Comparison of ENCODE assay signal across 11 cellular contexts in genomic region chr22:50533397-50533796, GRCh38. TPM values are rescaled to one million over a fixed set of nuclear protein-coding genes. Genes with fewer than 3 reads are reported as not detected.
DNase-seq lines count a peak whose midpoint lies in the region; ATAC-seq and TF ChIP-seq lines count a peak whose summit lies in the region.
"Not testable (repeated sequence)": the region's sequence is repeated elsewhere in the genome, so short reads cannot be mapped to it uniquely, and the experiment has no call there.
"Had no signal": no experiment of that assay in that cellular context is flagged by ENCODE, and none has a peak within 500 bp of the region (broad histone marks: within the 10 kb centered on the region; RNA-seq: fewer than 3 reads in every experiment).

No MANE protein-coding gene starts in this region.

- H3K4me2 ChIP-seq in OCI-LY3 (ENCODE audit: low read length) (peak overlapping the region; percentile 95), trophoblast cell (ENCODE audit: low read length) (peak overlapping the region; percentile 50)

- H2BK12ac ChIP-seq in trophoblast cell (ENCODE audit: low read length): not testable (repeated sequence)

- CTCF ChIA-PET in Calu3 (lab: Charles Lee): interaction anchor here (1.9 kb wide), 1 partner anchor 87 kb away, joined by 6 read pairs; no protein-coding TSS in a partner anchor
- CTCF ChIA-PET in activated CD4-positive, alpha-beta T cell treated with anti-CD3 and anti-CD28 coated beads for 36 hours (lab: Charles Lee): not testable (repeated sequence)

- not testable (repeated sequence) for H2AFZ ChIP-seq in OCI-LY3 (ENCODE audit: low read depth, low read length); trophoblast cell (ENCODE audit: insufficient read depth, low read length, poor library complexity)

- POLR2A ChIA-PET in activated CD4-positive, alpha-beta T cell treated with anti-CD3 and anti-CD28 coated beads for 36 hours (lab: Charles Lee): not testable (repeated sequence)

- not testable (repeated sequence) for TF ChIP-seq CTCF in Calu3 (IDR thresholded peaks at IDR 0.05; ENCODE audit: unreplicated experiment); OCI-LY3 (IDR thresholded peaks at IDR 0.05; ENCODE audit: low read depth, low read length); type B pancreatic cell (conservative IDR thresholded peaks at IDR 0.05)

- H4K20me1 ChIP-seq in OCI-LY3 (ENCODE audit: insufficient read depth, low read length): not testable (repeated sequence)

- not testable (repeated sequence) for H3K79me2 ChIP-seq in OCI-LY3 (ENCODE audit: low read length)
- H3K79me2 ChIP-seq in trophoblast cell (ENCODE audit: control insufficient read depth, insufficient read depth, low read length, poor library complexity): peaks cover 17% of the 10 kb centered on the region

- no CpG with 5 or more reads among the region's 11 CpGs for WGBS in trophoblast cell (ENCODE audit: extremely low coverage, insufficient coverage, insufficient read length)

- not testable (repeated sequence) for DNase-seq in Calu3; activated CD4-positive, alpha-beta T cell treated with anti-CD3 and anti-CD28 coated beads for 36 hours; memory B cell (ENCODE audit: low spot score in 2 of 2); type B pancreatic cell (ENCODE audit: extremely low spot score, unreplicated experiment)
- peak in 1 of 2 donors; percentile 76 for DNase-seq in trophoblast cell

- H2AK5ac ChIP-seq in trophoblast cell (ENCODE audit: low read length): not testable (repeated sequence)

- peak overlapping the region; percentile 74 for H4K8ac ChIP-seq in trophoblast cell (ENCODE audit: low read depth, low read length)

- H3K27ac Mint-ChIP-seq in Calu3 (ENCODE audit: unreplicated experiment) (peak overlapping the region; percentile 98), memory B cell (peak overlapping the region; percentile 98), type B pancreatic cell (peak overlapping the region; percentile 83)
- H3K27ac Mint-ChIP-seq in activated CD4-positive, alpha-beta T cell treated with anti-CD3 and anti-CD28 coated beads for 36 hours: peak overlapping the region; percentile 79
- peak overlapping the region; percentile 92 for H3K27ac Mint-ChIP-seq in activated naive CD4-positive, alpha-beta T cell treated with anti-CD3 and anti-CD28 coated beads, Interleukin-2, amount 50 U/mL, for 24 hours
- H3K27ac Mint-ChIP-seq in dendritic cell treated with granulocyte-macrophage colony-stimulating factor and Interleukin-4, amounts not matched to agents 40 ng/mL and 50 ng/mL, for 4 days: peak overlapping the region; percentile 95

- peaks cover 72% of the 10 kb centered on the region for H3K36me3 Mint-ChIP-seq in Calu3 (ENCODE audit: insufficient read depth, unreplicated experiment)
- H3K36me3 Mint-ChIP-seq in activated CD4-positive, alpha-beta T cell treated with anti-CD3 and anti-CD28 coated beads for 36 hours (ENCODE audit: low read depth); activated naive CD4-positive, alpha-beta T cell treated with anti-CD3 and anti-CD28 coated beads, Interleukin-2, amount 50 U/mL, for 24 hours; memory B cell; type B pancreatic cell: not testable (repeated sequence)
- H3K36me3 Mint-ChIP-seq in dendritic cell treated with granulocyte-macrophage colony-stimulating factor and Interleukin-4, amounts not matched to agents 40 ng/mL and 50 ng/mL, for 4 days (ENCODE audit: low read depth): peaks cover 52% of the 10 kb centered on the region

- H3K4me3 Mint-ChIP-seq in Calu3 (ENCODE audit: low read depth, unreplicated experiment) (peak overlapping the region; percentile 90), memory B cell (peak overlapping the region; percentile 71), type B pancreatic cell (peak overlapping the region; percentile 71)
- peak overlapping the region; percentile 87 for H3K4me3 Mint-ChIP-seq in activated CD4-positive, alpha-beta T cell treated with anti-CD3 and anti-CD28 coated beads for 36 hours
- H3K4me3 Mint-ChIP-seq in activated naive CD4-positive, alpha-beta T cell treated with anti-CD3 and anti-CD28 coated beads, Interleukin-2, amount 50 U/mL, for 24 hours: peak overlapping the region; percentile 77
- peak overlapping the region; percentile 97 for H3K4me3 Mint-ChIP-seq in dendritic cell treated with granulocyte-macrophage colony-stimulating factor and Interleukin-4, amounts not matched to agents 40 ng/mL and 50 ng/mL, for 4 days

- not testable (repeated sequence) for H3K14ac ChIP-seq in trophoblast cell (ENCODE audit: low read length)

- peaks cover 40% of the 10 kb centered on the region for H3K79me1 ChIP-seq in trophoblast cell (ENCODE audit: low read length)

- peak overlapping the region; percentile 60; the same call in 1 of the 2 replicates for H3K9ac ChIP-seq in OCI-LY3 (ENCODE audit: low read length)
- not testable (repeated sequence) for H3K9ac ChIP-seq in trophoblast cell (ENCODE audit: low read length)

- H3K4me1 Mint-ChIP-seq in Calu3 (ENCODE audit: low read depth, unreplicated experiment): peaks cover 34% of the 10 kb centered on the region
- peaks cover 43% of the 10 kb centered on the region for H3K4me1 Mint-ChIP-seq in activated CD4-positive, alpha-beta T cell treated with anti-CD3 and anti-CD28 coated beads for 36 hours
- peaks cover 34% of the 10 kb centered on the region for H3K4me1 Mint-ChIP-seq in activated naive CD4-positive, alpha-beta T cell treated with anti-CD3 and anti-CD28 coated beads, Interleukin-2, amount 50 U/mL, for 24 hours
- H3K4me1 Mint-ChIP-seq in dendritic cell treated with granulocyte-macrophage colony-stimulating factor and Interleukin-4, amounts not matched to agents 40 ng/mL and 50 ng/mL, for 4 days (ENCODE audit: low read depth): peaks cover 60% of the 10 kb centered on the region
- peaks cover 27% of the 10 kb centered on the region for H3K4me1 Mint-ChIP-seq in memory B cell
- H3K4me1 Mint-ChIP-seq in type B pancreatic cell (ENCODE audit: unreplicated experiment): peaks cover 17% of the 10 kb centered on the region

- H3K4me1 ChIP-seq in OCI-LY3 (ENCODE audit: low read length) (peaks cover 50% of the 10 kb centered on the region), trophoblast cell (ENCODE audit: control insufficient read depth in 1 of 2, insufficient read depth in 2 of 2, low read length in 2 of 2) (peaks cover 21 to 43% of the 10 kb centered on the region in 2 experiments)

- not testable (repeated sequence) for H3K36me3 ChIP-seq in OCI-LY3 (replicated peaks; ENCODE audit: low read depth, low read length); trophoblast cell (ENCODE audit: control insufficient read depth in 1 of 2, insufficient read depth in 2 of 2, low read length in 2 of 2)

- H3K27me3 ChIP-seq in OCI-LY3 (ENCODE audit: low read depth, low read length); trophoblast cell (ENCODE audit: insufficient read depth, low read length): not testable (repeated sequence)

- BruUV-seq in Calu3 (replicated peaks; lab: Mats Ljungman, UMichigan): TSS peak; percentile 18

- not testable (repeated sequence) for H4K12ac ChIP-seq in trophoblast cell (ENCODE audit: low read depth, low read length)

- H3K18ac ChIP-seq in trophoblast cell (ENCODE audit: low read length): not testable (repeated sequence)

- H3K4me3 ChIP-seq in OCI-LY3 (ENCODE audit: low read length): 0 out of 2 replicates have a peak overlapping the region, but pooled peaks have one; percentile 98
- H3K4me3 ChIP-seq in trophoblast cell (ENCODE audit: low read depth, low read length): not testable (repeated sequence)

- not testable (repeated sequence) for H3K9me3 Mint-ChIP-seq in Calu3 (ENCODE audit: low read depth, unreplicated experiment); activated CD4-positive, alpha-beta T cell treated with anti-CD3 and anti-CD28 coated beads for 36 hours (ENCODE audit: low read depth); activated naive CD4-positive, alpha-beta T cell treated with anti-CD3 and anti-CD28 coated beads, Interleukin-2, amount 50 U/mL, for 24 hours; dendritic cell treated with granulocyte-macrophage colony-stimulating factor and Interleukin-4, amounts not matched to agents 40 ng/mL and 50 ng/mL, for 4 days; memory B cell; type B pancreatic cell

- not testable (repeated sequence) for H3K4ac ChIP-seq in trophoblast cell (ENCODE audit: low read depth, low read length)

- H3K9me3 ChIP-seq in OCI-LY3 (ENCODE audit: insufficient read depth, low read length); trophoblast cell (ENCODE audit: insufficient read depth, low read depth, low read length): not testable (repeated sequence)

- peak overlapping the region; percentile 89 for H4K91ac ChIP-seq in trophoblast cell (ENCODE audit: low read depth, low read length)

- intact Hi-C loops in Calu3 (cut with micrococcal nuclease; ENCODE audit: unreplicated experiment); dendritic cell treated with granulocyte-macrophage colony-stimulating factor and Interleukin-4, amounts not matched to agents 40 ng/mL and 50 ng/mL, for 4 days (cut with micrococcal nuclease): not testable (repeated sequence)
- intact Hi-C loops in activated CD4-positive, alpha-beta T cell treated with anti-CD3 and anti-CD28 coated beads for 36 hours (cut with DNase I, micrococcal nuclease): loop anchor here in 1 of 2 experiments (5.0 kb wide), 1 partner anchor 556 kb away; no protein-coding TSS in a partner anchor

- H3K23ac ChIP-seq in trophoblast cell (ENCODE audit: low read length): not testable (repeated sequence)

- ATAC-seq in activated CD4-positive, alpha-beta T cell treated with anti-CD3 and anti-CD28 coated beads for 36 hours; memory B cell (ENCODE audit: low read depth): not testable (repeated sequence)

- H2BK120ac ChIP-seq in trophoblast cell (ENCODE audit: insufficient read depth, low read length, poor library complexity): peak overlapping the region; percentile 83

- H3K27ac ChIP-seq in OCI-LY3 (ENCODE audit: low read length) (peak overlapping the region; percentile 80), trophoblast cell (ENCODE audit: low read depth, low read length) (peak overlapping the region; percentile 98)

- H3K27me3 Mint-ChIP-seq in Calu3 (ENCODE audit: unreplicated experiment); activated CD4-positive, alpha-beta T cell treated with anti-CD3 and anti-CD28 coated beads for 36 hours; activated naive CD4-positive, alpha-beta T cell treated with anti-CD3 and anti-CD28 coated beads, Interleukin-2, amount 50 U/mL, for 24 hours; dendritic cell treated with granulocyte-macrophage colony-stimulating factor and Interleukin-4, amounts not matched to agents 40 ng/mL and 50 ng/mL, for 4 days; memory B cell: not testable (repeated sequence)
- peaks cover 45% of the 10 kb centered on the region for H3K27me3 Mint-ChIP-seq in type B pancreatic cell

- H2BK5ac ChIP-seq in trophoblast cell (ENCODE audit: low read depth, low read length, poor library complexity): peak overlapping the region; percentile 94

RNA-seq across cellular contexts. Expression of gene TYMP, which starts 3.6 kb away (rescaled TPM):
- total RNA-seq in Calu3 (2022) (44.1 and 62.2 TPM in 2 replicates), type B pancreatic cell (ENCODE audit: low replicate concordance) (5.8 and 6.1 TPM in 2 replicates)
- 10 to 100 TPM; 26.9 to 44.3 TPM for total RNA-seq in activated CD4-positive, alpha-beta T cell treated with anti-CD3 and anti-CD28 coated beads for 36 hours
- 19.5 and 20.6 TPM in 2 replicates for polyA plus RNA-seq in trophoblast cell (2013)

RNA-seq across cellular contexts. Expression of gene SCO2, which starts 8.0 kb away (rescaled TPM):
- total RNA-seq in Calu3 (2022): 3.6 and 5.3 TPM in 2 replicates
- 1 to 10 TPM; 2.4 to 5.6 TPM for total RNA-seq in activated CD4-positive, alpha-beta T cell treated with anti-CD3 and anti-CD28 coated beads for 36 hours
- polyA plus RNA-seq in trophoblast cell (2013): 0.60 and 0.63 TPM in 2 replicates
- total RNA-seq in type B pancreatic cell (ENCODE audit: low replicate concordance): 2.0 and 6.1 TPM in 2 replicates
- total RNA-seq: H1 had no signal

RNA-seq across cellular contexts. Expression of gene KLHDC7B, which starts 12.3 kb away (rescaled TPM):
- 1.6 and 3.0 TPM in 2 replicates for total RNA-seq in Calu3 (2022)
- 1 to 10 TPM; 5.7 to 6.4 TPM for total RNA-seq in activated CD4-positive, alpha-beta T cell treated with anti-CD3 and anti-CD28 coated beads for 36 hours
- 0.08 and 0.10 TPM in 2 replicates for polyA plus RNA-seq in trophoblast cell (2013)
- 0.10 TPM in 1 of 2 replicates, not detected in the other for total RNA-seq in type B pancreatic cell (ENCODE audit: low replicate concordance)
- total RNA-seq: endodermal cell, glomerular endothelial cell, H1 had no signal
- polyA plus RNA-seq: H1 had no signal

RNA-seq across cellular contexts. Expression of gene NCAPH2, which starts 25.4 kb away (rescaled TPM):
- 73.2 and 92.0 TPM in 2 replicates for total RNA-seq in Calu3 (2022)
- total RNA-seq in activated CD4-positive, alpha-beta T cell treated with anti-CD3 and anti-CD28 coated beads for 36 hours: 100 to 1,000 TPM; 115 to 123 TPM
- 24.4 and 24.9 TPM in 2 replicates for polyA plus RNA-seq in trophoblast cell (2013)
- 60.0 and 75.2 TPM in 2 replicates for total RNA-seq in type B pancreatic cell (ENCODE audit: low replicate concordance)

RNA-seq across cellular contexts. Expression of gene LMF2, which starts 25.9 kb away (rescaled TPM):
- total RNA-seq in Calu3 (2022): 85.2 and 87.1 TPM in 2 replicates
- total RNA-seq in activated CD4-positive, alpha-beta T cell treated with anti-CD3 and anti-CD28 coated beads for 36 hours: 10 to 100 TPM; 46.8 to 49.4 TPM
- polyA plus RNA-seq in trophoblast cell (2013): 63.1 and 64.7 TPM in 2 replicates
- 65.5 and 74.0 TPM in 2 replicates for total RNA-seq in type B pancreatic cell (ENCODE audit: low replicate concordance)
